In genomic region chr3:36908647-36909180, GRCh38 we compare ENCODE assay signal across 8 cellular contexts. TPM values are rescaled to one million over a fixed set of nuclear protein-coding genes. Genes with fewer than 3 reads are reported as not detected.
DNase-seq lines count a peak whose midpoint lies in the region; ATAC-seq and TF ChIP-seq lines count a peak whose summit lies in the region.

No MANE protein-coding gene starts in this region.

- H3K4me3 ChIP-seq in OCI-LY7 (ENCODE audit: low read depth, low read length, poor library complexity, severe bottlenecking) (peak overlapping the region; percentile 70), endocrine pancreas (ENCODE audit: control insufficient read depth, insufficient read depth, low read length) (peak overlapping the region; percentile 64), parathyroid adenoma (ENCODE audit: low read depth, low read length) (peak overlapping the region; percentile 66), HAP-1 (no peak overlapping the region)

- DNase-seq in Calu3, result no peak
- DNase-seq in OCI-LY7 (ENCODE audit: low spot score), result no peak
- DNase-seq in HAP-1 (ENCODE audit: low spot score in 2 of 2), result no peak
- no peak for DNase-seq in kidney glomerular epithelial cell (lab: John Stamatoyannopoulos, UW)

- H3K9me3 Mint-ChIP-seq in Calu3 (ENCODE audit: low read depth, unreplicated experiment), result no peaks in the 10 kb centered on the region

- CTCF ChIA-PET in Calu3 (lab: Charles Lee), result interaction anchor here (1.6 kb wide), 1 partner anchor 50 kb away, joined by 12 read pairs; no protein-coding TSS in a partner anchor
- CTCF ChIA-PET in OCI-LY7 (lab: Charles Lee; ENCODE audit: unreplicated experiment), result no interaction called here

- H3K27me3 Mint-ChIP-seq in Calu3 (ENCODE audit: unreplicated experiment), result no peaks in the 10 kb centered on the region

- H3K36me3 ChIP-seq in OCI-LY7 (ENCODE audit: insufficient read depth, low read length) (peaks cover 23% of the 10 kb centered on the region), endocrine pancreas (ENCODE audit: control insufficient read depth, insufficient read depth, low read length) (no peaks in the 10 kb centered on the region), parathyroid adenoma (ENCODE audit: control insufficient read depth, insufficient read depth, low read length) (no peaks in the 10 kb centered on the region), HAP-1 (replicated peaks) (no peaks in the 10 kb centered on the region)

- intact Hi-C loops in Calu3 (cut with micrococcal nuclease; ENCODE audit: unreplicated experiment), result no loop called here
- intact Hi-C loops in OCI-LY7 (cut with micrococcal nuclease; ENCODE audit: unreplicated experiment), result no loop called here

- peak overlapping the region; percentile 89 for H3K4me3 Mint-ChIP-seq in Calu3 (ENCODE audit: low read depth, unreplicated experiment)

- POLR2A ChIA-PET in OCI-LY7 (lab: Charles Lee), result interaction anchor here (1.0 to 7.2 kb wide), 8 partner anchors 9 to 84 kb away, joined by 3 to 55 read pairs (median 5); partner anchors contain the start of genes EPM2AIP1, MLH1 and TRANK1

- H3K27ac Mint-ChIP-seq in Calu3 (ENCODE audit: unreplicated experiment), result no peak overlapping the region

- no peak for TF ChIP-seq CTCF in Calu3 (IDR thresholded peaks at IDR 0.05; ENCODE audit: unreplicated experiment)
- no peak for TF ChIP-seq CTCF in OCI-LY7 (conservative IDR thresholded peaks at IDR 0.05; ENCODE audit: low read length)
- no peak for TF ChIP-seq CTCF in parathyroid adenoma (IDR thresholded peaks at IDR 0.05)

- peak overlapping the region; percentile 57; the same call in 1 of the 2 replicates for H2AFZ ChIP-seq in OCI-LY7 (ENCODE audit: low read length)
- H2AFZ ChIP-seq in parathyroid adenoma, result peak overlapping the region; percentile 80

- BruUV-seq in Calu3 (replicated peaks; lab: Mats Ljungman, UMichigan), result no TSS peak
- no TSS peak for BruUV-seq in OCI-LY7 (replicated peaks; lab: Mats Ljungman, UMichigan)

- H3K27ac ChIP-seq in OCI-LY7 (ENCODE audit: low read depth, low read length, poor library complexity, severe bottlenecking) (peak overlapping the region; percentile 99), parathyroid adenoma (peak overlapping the region; percentile 40)

- H3K9me3 ChIP-seq in OCI-LY7 (ENCODE audit: low read length), result no peaks in the 10 kb centered on the region
- no peaks in the 10 kb centered on the region for H3K9me3 ChIP-seq in endocrine pancreas (ENCODE audit: control insufficient read depth, low read length)
- no peaks in the 10 kb centered on the region for H3K9me3 ChIP-seq in parathyroid adenoma (ENCODE audit: control insufficient read depth, low read length)
- no peaks in the 10 kb centered on the region for H3K9me3 ChIP-seq in HAP-1

- H3K79me2 ChIP-seq in OCI-LY7 (ENCODE audit: insufficient read depth, low read depth, low read length) (peaks cover 55% of the 10 kb centered on the region; the same call in 1 of the 2 replicates), parathyroid adenoma (no peaks in the 10 kb centered on the region)

- H3K27me3 ChIP-seq in endocrine pancreas (ENCODE audit: control insufficient read depth, insufficient read depth, low read length), result no peaks in the 10 kb centered on the region
- no peaks in the 10 kb centered on the region for H3K27me3 ChIP-seq in parathyroid adenoma (ENCODE audit: control insufficient read depth, insufficient read depth, low read length)
- H3K27me3 ChIP-seq in HAP-1 (ENCODE audit: low read depth), result no peaks in the 10 kb centered on the region

- H3K9me2 ChIP-seq in OCI-LY7 (ENCODE audit: insufficient read depth, low read length), result no peaks in the 10 kb centered on the region

- no peaks in the 10 kb centered on the region for H4K20me1 ChIP-seq in OCI-LY7 (ENCODE audit: insufficient read depth, low read length)

- H3K36me3 Mint-ChIP-seq in Calu3 (ENCODE audit: insufficient read depth, unreplicated experiment), result peaks cover 10% of the 10 kb centered on the region

- H3K4me2 ChIP-seq in OCI-LY7 (ENCODE audit: low read length), result peak overlapping the region; percentile 88
- peak overlapping the region; percentile 57 for H3K4me2 ChIP-seq in parathyroid adenoma (ENCODE audit: low read length)

- in situ Hi-C loops in HAP-1 (cut with MboI; ENCODE audit: low sequenced_read_pairs), result no loop called here

- ATAC-seq in HG02970 (IDR thresholded peaks at IDR 0.05; ENCODE audit: low FRiP score, unreplicated experiment) (no peak), HG03571 (IDR thresholded peaks at IDR 0.05; ENCODE audit: unreplicated experiment) (no peak)

- H3K4me1 ChIP-seq in OCI-LY7 (ENCODE audit: insufficient read depth, low read length, poor library complexity, severe bottlenecking) (peaks cover 77% of the 10 kb centered on the region), endocrine pancreas (ENCODE audit: control insufficient read depth, insufficient read depth, low read length) (no peaks in the 10 kb centered on the region), parathyroid adenoma (no peaks in the 10 kb centered on the region), HAP-1 (no peaks in the 10 kb centered on the region; the same call in 1 of the 2 replicates)

- H3K4me1 Mint-ChIP-seq in Calu3 (ENCODE audit: low read depth, unreplicated experiment), result peaks cover 31% of the 10 kb centered on the region

- no peak overlapping the region for H3K9ac ChIP-seq in endocrine pancreas (ENCODE audit: control insufficient read depth, insufficient read depth, low read length)
- H3K9ac ChIP-seq in parathyroid adenoma, result no peak overlapping the region

RNA-seq across cellular contexts. Expression of gene TRANK1, which starts 36.1 kb away (rescaled TPM):
- total RNA-seq in Calu3 (2022) (10.3 and 21.5 TPM in 2 replicates), OCI-LY7 (2022) (57.1 and 66.3 TPM in 2 replicates)
- total RNA-seq in OCI-LY7 (2014; rRNA removed; shearing (Covaris generic)), result 29.1 and 34.9 TPM in 2 replicates
